In the genomic region with DNA sequence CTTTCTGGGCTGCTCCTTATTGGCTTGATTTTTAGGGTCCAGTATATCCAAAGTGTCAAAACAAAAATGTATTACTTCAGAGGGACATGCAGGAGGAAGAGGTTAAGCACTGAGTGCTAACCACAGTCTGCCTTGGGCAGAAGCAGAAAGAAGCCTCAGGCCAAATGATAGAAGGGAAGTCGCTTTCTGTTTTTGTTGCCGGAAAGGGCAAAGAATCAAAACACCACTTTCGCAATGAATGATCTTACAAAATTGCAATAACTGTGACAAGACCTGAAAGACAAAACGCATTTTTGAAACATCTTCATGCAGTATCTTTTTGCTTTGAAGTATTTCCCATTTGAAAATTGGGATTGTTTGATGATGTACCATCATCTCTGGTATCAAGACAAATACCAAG, we compare ENCODE assay signal across 8 cellular contexts.
DNase-seq lines count a peak whose midpoint lies in the region; ATAC-seq and TF ChIP-seq lines count a peak whose summit lies in the region.
"Had no signal": no experiment of that assay in that cellular context is flagged by ENCODE, and none has a peak within 500 bp of the region (broad histone marks: within the 10 kb centered on the region; RNA-seq: fewer than 3 reads in every experiment).

No MANE protein-coding gene starts in this region.

- no peak overlapping the region for H3K4me2 ChIP-seq in GM23338

- no peaks in the 10 kb centered on the region for H3K36me3 ChIP-seq in GM23338 (ENCODE audit: insufficient read depth)

- no peaks in the 10 kb centered on the region for H3K27me3 ChIP-seq in GM23338 (ENCODE audit: insufficient read depth)

- no peaks in the 10 kb centered on the region for H3K36me3 Mint-ChIP-seq in GM23338 (ENCODE audit: low read depth)

- no peaks in the 10 kb centered on the region for H3K27me3 Mint-ChIP-seq in GM23338 (ENCODE audit: insufficient read depth, low read depth, poor library complexity)

- H2AFZ ChIP-seq in GM23338 = peak overlapping the region; percentile 78; the same call in 1 of the 2 replicates

- ATAC-seq in GM18873 (IDR thresholded peaks at IDR 0.05; ENCODE audit: low FRiP score, unreplicated experiment) = peak; percentile 65
- ATAC-seq in GM23338 = no peak
- ATAC-seq: Panc1 had no signal

- H3K27ac ChIP-seq in GM23338 (ENCODE audit: low read depth) = no peak overlapping the region

- no peaks in the 10 kb centered on the region for H3K9me3 Mint-ChIP-seq in GM23338

- no peaks in the 10 kb centered on the region for H3F3A ChIP-seq in GM23338 (replicated peaks; ENCODE audit: low read depth)

- H3K79me2 ChIP-seq in GM23338 (replicated peaks; ENCODE audit: insufficient read depth) = no peaks in the 10 kb centered on the region

- no peaks in the 10 kb centered on the region for H3K4me1 ChIP-seq in GM23338 (ENCODE audit: insufficient read depth)

- H3K4me1 Mint-ChIP-seq in GM23338 = no peaks in the 10 kb centered on the region

- H3K4me3 ChIP-seq in GM23338 = no peak overlapping the region

- H3K9me2 ChIP-seq in GM23338 (ENCODE audit: insufficient read depth) = no peaks in the 10 kb centered on the region

- no peak overlapping the region for H3K4me3 Mint-ChIP-seq in GM23338

- TF ChIP-seq CTCF in GM23338 (conservative IDR thresholded peaks at IDR 0.05; ENCODE audit: low read depth in 2 of 2) = no peak

- DNase-seq in GM23338 (ENCODE audit: low spot score) = no peak
- peak; percentile 94 for DNase-seq in MV-4-11 (lab: John Stamatoyannopoulos, UW)
- DNase-seq in fibroblast of peridontal ligament (ENCODE audit: extremely low read depth) = peak; percentile 24
- DNase-seq in NCI-H1417 treated with DMSO at 0.1 percent for 48 hours (lab: John Stamatoyannopoulos, UW) = no peak
- no peak for DNase-seq in epidermal melanocyte (ENCODE audit: insufficient read length, low spot score)
- DNase-seq in NCI-H2196 treated with DMSO at 0.1 percent for 48 hours (lab: John Stamatoyannopoulos, UW; ENCODE audit: unreplicated experiment) = no peak

- no peak overlapping the region for H3K27ac Mint-ChIP-seq in GM23338

- H4K20me1 ChIP-seq in GM23338 (replicated peaks; ENCODE audit: insufficient read depth) = no peaks in the 10 kb centered on the region

TF ChIP-seq in GM23338, 12 proteins besides CTCF, POLR2A, EP300 and RAD21:
- TF ChIP-seq ZNF114 (CRISPR knock-in tag; IDR thresholded peaks at IDR 0.05) (no peak), POLR2AphosphoS5 (IDR thresholded peaks at IDR 0.05; ENCODE audit: low read depth) (no peak), NANOG (IDR thresholded peaks at IDR 0.05; ENCODE audit: borderline replicate concordance) (no peak), JUNB (IDR thresholded peaks at IDR 0.05; ENCODE audit: unreplicated experiment) (no peak), ZNF331 (CRISPR knock-in tag; IDR thresholded peaks at IDR 0.05; ENCODE audit: low read depth) (no peak), EZH2 (IDR thresholded peaks at IDR 0.05; ENCODE audit: low read depth, unreplicated experiment) (no peak)
- TF ChIP-seq, protein P1, sequence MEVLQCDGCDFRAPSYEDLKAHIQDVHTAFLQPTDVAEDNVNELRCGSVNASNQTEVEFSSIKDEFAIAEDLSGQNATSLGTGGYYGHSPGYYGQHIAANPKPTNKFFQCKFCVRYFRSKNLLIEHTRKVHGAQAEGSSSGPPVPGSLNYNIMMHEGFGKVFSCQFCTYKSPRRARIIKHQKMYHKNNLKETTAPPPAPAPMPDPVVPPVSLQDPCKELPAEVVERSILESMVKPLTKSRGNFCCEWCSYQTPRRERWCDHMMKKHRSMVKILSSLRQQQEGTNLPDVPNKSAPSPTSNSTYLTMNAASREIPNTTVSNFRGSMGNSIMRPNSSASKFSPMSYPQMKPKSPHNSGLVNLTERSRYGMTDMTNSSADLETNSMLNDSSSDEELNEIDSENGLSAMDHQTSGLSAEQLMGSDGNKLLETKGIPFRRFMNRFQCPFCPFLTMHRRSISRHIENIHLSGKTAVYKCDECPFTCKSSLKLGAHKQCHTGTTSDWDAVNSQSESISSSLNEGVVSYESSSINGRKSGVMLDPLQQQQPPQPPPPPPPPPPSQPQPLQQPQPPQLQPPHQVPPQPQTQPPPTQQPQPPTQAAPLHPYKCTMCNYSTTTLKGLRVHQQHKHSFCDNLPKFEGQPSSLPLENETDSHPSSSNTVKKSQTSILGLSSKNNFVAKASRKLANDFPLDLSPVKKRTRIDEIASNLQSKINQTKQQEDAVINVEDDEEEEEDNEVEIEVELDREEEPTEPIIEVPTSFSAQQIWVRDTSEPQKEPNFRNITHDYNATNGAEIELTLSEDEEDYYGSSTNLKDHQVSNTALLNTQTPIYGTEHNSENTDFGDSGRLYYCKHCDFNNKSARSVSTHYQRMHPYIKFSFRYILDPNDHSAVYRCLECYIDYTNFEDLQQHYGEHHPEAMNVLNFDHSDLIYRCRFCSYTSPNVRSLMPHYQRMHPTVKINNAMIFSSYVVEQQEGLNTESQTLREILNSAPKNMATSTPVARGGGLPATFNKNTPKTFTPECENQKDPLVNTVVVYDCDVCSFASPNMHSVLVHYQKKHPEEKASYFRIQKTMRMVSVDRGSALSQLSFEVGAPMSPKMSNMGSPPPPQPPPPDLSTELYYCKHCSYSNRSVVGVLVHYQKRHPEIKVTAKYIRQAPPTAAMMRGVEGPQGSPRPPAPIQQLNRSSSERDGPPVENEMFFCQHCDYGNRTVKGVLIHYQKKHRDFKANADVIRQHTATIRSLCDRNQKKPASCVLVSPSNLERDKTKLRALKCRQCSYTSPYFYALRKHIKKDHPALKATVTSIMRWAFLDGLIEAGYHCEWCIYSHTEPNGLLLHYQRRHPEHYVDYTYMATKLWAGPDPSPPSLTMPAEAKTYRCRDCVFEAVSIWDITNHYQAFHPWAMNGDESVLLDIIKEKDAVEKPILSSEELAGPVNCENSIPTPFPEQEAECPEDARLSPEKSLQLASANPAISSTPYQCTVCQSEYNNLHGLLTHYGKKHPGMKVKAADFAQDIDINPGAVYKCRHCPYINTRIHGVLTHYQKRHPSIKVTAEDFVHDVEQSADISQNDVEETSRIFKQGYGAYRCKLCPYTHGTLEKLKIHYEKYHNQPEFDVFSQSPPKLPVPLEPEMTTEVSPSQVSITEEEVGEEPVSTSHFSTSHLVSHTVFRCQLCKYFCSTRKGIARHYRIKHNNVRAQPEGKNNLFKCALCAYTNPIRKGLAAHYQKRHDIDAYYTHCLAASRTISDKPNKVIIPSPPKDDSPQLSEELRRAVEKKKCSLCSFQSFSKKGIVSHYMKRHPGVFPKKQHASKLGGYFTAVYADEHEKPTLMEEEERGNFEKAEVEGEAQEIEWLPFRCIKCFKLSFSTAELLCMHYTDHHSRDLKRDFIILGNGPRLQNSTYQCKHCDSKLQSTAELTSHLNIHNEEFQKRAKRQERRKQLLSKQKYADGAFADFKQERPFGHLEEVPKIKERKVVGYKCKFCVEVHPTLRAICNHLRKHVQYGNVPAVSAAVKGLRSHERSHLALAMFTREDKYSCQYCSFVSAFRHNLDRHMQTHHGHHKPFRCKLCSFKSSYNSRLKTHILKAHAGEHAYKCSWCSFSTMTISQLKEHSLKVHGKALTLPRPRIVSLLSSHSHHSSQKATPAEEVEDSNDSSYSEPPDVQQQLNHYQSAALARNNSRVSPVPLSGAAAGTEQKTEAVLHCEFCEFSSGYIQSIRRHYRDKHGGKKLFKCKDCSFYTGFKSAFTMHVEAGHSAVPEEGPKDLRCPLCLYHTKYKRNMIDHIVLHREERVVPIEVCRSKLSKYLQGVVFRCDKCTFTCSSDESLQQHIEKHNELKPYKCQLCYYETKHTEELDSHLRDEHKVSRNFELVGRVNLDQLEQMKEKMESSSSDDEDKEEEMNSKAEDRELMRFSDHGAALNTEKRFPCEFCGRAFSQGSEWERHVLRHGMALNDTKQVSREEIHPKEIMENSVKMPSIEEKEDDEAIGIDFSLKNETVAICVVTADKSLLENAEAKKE (CRISPR knock-in tag; IDR thresholded peaks at IDR 0.05) = no peak
- TF ChIP-seq, protein P2, sequence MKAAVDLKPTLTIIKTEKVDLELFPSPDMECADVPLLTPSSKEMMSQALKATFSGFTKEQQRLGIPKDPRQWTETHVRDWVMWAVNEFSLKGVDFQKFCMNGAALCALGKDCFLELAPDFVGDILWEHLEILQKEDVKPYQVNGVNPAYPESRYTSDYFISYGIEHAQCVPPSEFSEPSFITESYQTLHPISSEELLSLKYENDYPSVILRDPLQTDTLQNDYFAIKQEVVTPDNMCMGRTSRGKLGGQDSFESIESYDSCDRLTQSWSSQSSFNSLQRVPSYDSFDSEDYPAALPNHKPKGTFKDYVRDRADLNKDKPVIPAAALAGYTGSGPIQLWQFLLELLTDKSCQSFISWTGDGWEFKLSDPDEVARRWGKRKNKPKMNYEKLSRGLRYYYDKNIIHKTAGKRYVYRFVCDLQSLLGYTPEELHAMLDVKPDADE (IDR thresholded peaks at IDR 0.05) = no peak

Comparison
In these comparisons a context has a peak if more than half of its experiments do, and no peak if none do; other contexts are left out.
1. DNase-seq: peak in MV-4-11 (single experiment) and fibroblast of peridontal ligament (single experiment); none in GM23338 (single experiment), NCI-H1417 treated with DMSO at 0.1 percent for 48 hours (single experiment), epidermal melanocyte (single experiment) and NCI-H2196 treated with DMSO at 0.1 percent for 48 hours (single experiment).